Comparison of ENCODE assay signal across 9 cellular contexts in genomic region chr6:133553652-133554051, GRCh38.
A peak's percentile ranks its signal among the peaks of the same experiment; 100 is the strongest.
DNase-seq lines count a peak whose midpoint lies in the region; ATAC-seq and TF ChIP-seq lines count a peak whose summit lies in the region.
"Had no signal": no experiment of that assay in that cellular context is flagged by ENCODE, and none has a peak within 500 bp of the region (broad histone marks: within the 10 kb centered on the region; RNA-seq: fewer than 3 reads in every experiment).

No MANE protein-coding gene starts in this region.

- DNase-seq in activated T-cell treated with anti-CD3 and anti-CD28 coated beads, Interleukin-2, amount 50 U/mL, for 4 hours: peak; percentile 7
- no peak for DNase-seq in activated T-cell treated with anti-CD3 and anti-CD28 coated beads, Interleukin-2, amount 50 U/mL, for 1 hour
- DNase-seq in NCI-H2196 treated with DMSO at 0.1 percent for 48 hours (lab: John Stamatoyannopoulos, UW; ENCODE audit: unreplicated experiment): peak; percentile 51
- no peak for DNase-seq in ascending aorta (ENCODE audit: low spot score in 2 of 2)
- peak; percentile 68 for DNase-seq in inferior parietal cortex (ENCODE audit: extremely low spot score)
- peak; percentile 4 for DNase-seq in stimulated activated naive CD8-positive, alpha-beta T cell treated with anti-CD3 and anti-CD28 coated beads, Interleukin-15, Interleukin-2, amounts not matched to agents 100 U/mL and 50 U/mL, for 24 hours

- no peaks in the 10 kb centered on the region for H3K4me1 Mint-ChIP-seq in activated T-cell treated with anti-CD3 and anti-CD28 coated beads, Interleukin-2, amount 50 U/mL, for 4 hours (ENCODE audit: low read depth)

- peak; percentile 13 to 64 (median 57) for TF ChIP-seq CTCF in ascending aorta (IDR thresholded peaks at IDR 0.05)

- H3K4me1 ChIP-seq in ascending aorta: no peaks in the 10 kb centered on the region

- ATAC-seq in activated T-cell treated with anti-CD3 and anti-CD28 coated beads, Interleukin-2, amount 50 U/mL, for 4 hours: no peak
- ATAC-seq in HG02642 (IDR thresholded peaks at IDR 0.05; ENCODE audit: poor library complexity, unreplicated experiment) (peak; percentile 64), HG03571 (IDR thresholded peaks at IDR 0.05; ENCODE audit: unreplicated experiment) (no peak)
- ATAC-seq in stimulated activated naive CD8-positive, alpha-beta T cell treated with anti-CD3 and anti-CD28 coated beads, Interleukin-15, Interleukin-2, amounts not matched to agents 100 U/mL and 50 U/mL, for 24 hours: no peak
- ATAC-seq: effector memory CD8-positive, alpha-beta T cell had no signal

- no peaks in the 10 kb centered on the region for H3K27me3 ChIP-seq in ascending aorta

- no peak overlapping the region for H3K27ac ChIP-seq in ascending aorta

- H3K36me3 ChIP-seq in ascending aorta: no peaks in the 10 kb centered on the region

- no peaks in the 10 kb centered on the region for H3K9me3 Mint-ChIP-seq in activated T-cell treated with anti-CD3 and anti-CD28 coated beads, Interleukin-2, amount 50 U/mL, for 4 hours
- H3K9me3 Mint-ChIP-seq: effector memory CD8-positive, alpha-beta T cell had no signal

- intact Hi-C loops in ascending aorta (cut with DNase I): loop anchor here (1.0 to 5.0 kb wide), 4 partner anchors 41 to 723 kb away; no protein-coding TSS in a partner anchor

- no peaks in the 10 kb centered on the region for H3K36me3 Mint-ChIP-seq in activated T-cell treated with anti-CD3 and anti-CD28 coated beads, Interleukin-2, amount 50 U/mL, for 4 hours (ENCODE audit: insufficient read depth)

- H3K27me3 Mint-ChIP-seq in activated T-cell treated with anti-CD3 and anti-CD28 coated beads, Interleukin-2, amount 50 U/mL, for 4 hours (ENCODE audit: low read depth): peaks cover 2% of the 10 kb centered on the region

- H3K9me3 ChIP-seq in ascending aorta: no peaks in the 10 kb centered on the region

- no peak overlapping the region for H3K4me3 ChIP-seq in ascending aorta

- no peak overlapping the region for H3K4me3 Mint-ChIP-seq in activated T-cell treated with anti-CD3 and anti-CD28 coated beads, Interleukin-2, amount 50 U/mL, for 4 hours
- H3K4me3 Mint-ChIP-seq: effector memory CD8-positive, alpha-beta T cell had no signal

Comparison
In these comparisons a context has a peak if more than half of its experiments do, and no peak if none do; other contexts are left out.
1. DNase-seq: peak in activated T-cell treated with anti-CD3 and anti-CD28 coated beads, Interleukin-2, amount 50 U/mL, for 4 hours (single experiment), NCI-H2196 treated with DMSO at 0.1 percent for 48 hours (single experiment), inferior parietal cortex (single experiment) and stimulated activated naive CD8-positive, alpha-beta T cell treated with anti-CD3 and anti-CD28 coated beads, Interleukin-15, Interleukin-2, amounts not matched to agents 100 U/mL and 50 U/mL, for 24 hours (single experiment); none in activated T-cell treated with anti-CD3 and anti-CD28 coated beads, Interleukin-2, amount 50 U/mL, for 1 hour (single experiment) and ascending aorta (0 of 2).